8 cellular contexts compared by ENCODE assay signal in genomic region chr4:39636786-39637185, GRCh38. TPM values are rescaled to one million over a fixed set of nuclear protein-coding genes. Genes with fewer than 3 reads are reported as not detected.
A peak's percentile ranks its signal among the peaks of the same experiment; 100 is the strongest.
DNase-seq lines count a peak whose midpoint lies in the region; ATAC-seq and TF ChIP-seq lines count a peak whose summit lies in the region.

No MANE protein-coding gene starts in this region.

- TF ChIP-seq CTCF in left ventricle myocardium inferior (IDR thresholded peaks at IDR 0.05; ENCODE audit: borderline replicate concordance) = no peak
- no peak for TF ChIP-seq CTCF in brain (conservative IDR thresholded peaks at IDR 0.05)

- intact Hi-C loops in left ventricle myocardium inferior (cut with micrococcal nuclease) = loop anchor here (5.0 kb wide), 1 partner anchor 109 kb away; the partner anchor contains the start of gene UGDH
- intact Hi-C loops in left ventricle myocardium superior (cut with micrococcal nuclease) = no loop called here
- intact Hi-C loops in aorta (cut with DNase I) = no loop called here

- H3K9me3 Mint-ChIP-seq in brain = no peaks in the 10 kb centered on the region

- WGBS in aorta, 2 donors = 0 to 3% methylated on average over 5 of the region's 5 CpGs

- H3K4me3 ChIP-seq in left ventricle myocardium inferior = peak overlapping the region; percentile 98
- peak overlapping the region; percentile 11 to 46 for H3K4me3 ChIP-seq in aorta (ENCODE audit: low read length in 2 of 2)

- H3K27me3 Mint-ChIP-seq in brain = peaks cover 10% of the 10 kb centered on the region

- H3K9me3 ChIP-seq in left ventricle myocardium inferior (replicated peaks) (no peaks in the 10 kb centered on the region), aorta (ENCODE audit: control insufficient read depth, low read length) (no peaks in the 10 kb centered on the region)

- H3K36me3 ChIP-seq in left ventricle myocardium inferior (no peaks in the 10 kb centered on the region), aorta (ENCODE audit: control insufficient read depth in 1 of 2, insufficient read depth in 2 of 2, low read length in 1 of 2) (no peaks in the 10 kb centered on the region)

- peak overlapping the region; percentile 91 to 99 (median 93) for H3K4me3 Mint-ChIP-seq in brain

- H3K36me3 Mint-ChIP-seq in brain = no peaks in the 10 kb centered on the region

- H3K4me1 Mint-ChIP-seq in brain = peaks cover 52% of the 10 kb centered on the region

- peak overlapping the region; percentile 99 for H3K27ac ChIP-seq in left ventricle myocardium inferior (replicated peaks)
- no peak overlapping the region for H3K27ac ChIP-seq in aorta (ENCODE audit: low read depth in 1 of 2, low read length in 2 of 2)

- no peaks in the 10 kb centered on the region for H3K27me3 ChIP-seq in left ventricle myocardium inferior (ENCODE audit: low read depth)
- H3K27me3 ChIP-seq in aorta (ENCODE audit: control insufficient read depth in 1 of 2, insufficient read depth in 2 of 2, low read length in 1 of 2) = no peaks in the 10 kb centered on the region

- peak overlapping the region in 4 of 5 experiments; percentile 96 to 99 (median 98) for H3K27ac Mint-ChIP-seq in brain

- DNase-seq in left ventricle myocardium inferior (no peak), left ventricle myocardium superior (no peak), medulla oblongata (ENCODE audit: extremely low spot score) (peak; percentile 47), aorta (no peak)

- H3K4me1 ChIP-seq in left ventricle myocardium inferior (peaks cover 52% of the 10 kb centered on the region), aorta (ENCODE audit: control insufficient read depth in 1 of 2, insufficient read depth in 2 of 2, low read length in 2 of 2) (no peaks in the 10 kb centered on the region)

- ATAC-seq in left ventricle myocardium superior (no peak), aorta (ENCODE audit: low FRiP score) (no peak), GM18519 (IDR thresholded peaks at IDR 0.05; ENCODE audit: low FRiP score, unreplicated experiment) (no peak), GM18858 (IDR thresholded peaks at IDR 0.05; ENCODE audit: unreplicated experiment) (no peak), HG03097 (IDR thresholded peaks at IDR 0.05; ENCODE audit: low FRiP score, unreplicated experiment) (no peak)

RNA-seq across cellular contexts. Expression of gene SMIM14, which starts 1.9 kb away (rescaled TPM):
- total RNA-seq in left ventricle myocardium inferior (11.4 TPM), left ventricle myocardium superior (8.7 TPM), aorta (10 to 100 TPM; 68.5 to 72.1 TPM)
- polyA plus RNA-seq in brain (ENCODE audit: insufficient read depth, low read depth, low replicate concordance) (77.0 TPM), aorta (10 to 100 TPM; 28.5 to 44.1 TPM)
